ENCODE assay signal across 15 cellular contexts in genomic region chrX:140317462-140317861, GRCh38.
A peak's percentile ranks its signal among the peaks of the same experiment; 100 is the strongest.
DNase-seq lines count a peak whose midpoint lies in the region; ATAC-seq and TF ChIP-seq lines count a peak whose summit lies in the region.
"Had no signal": no experiment of that assay in that cellular context is flagged by ENCODE, and none has a peak within 500 bp of the region (broad histone marks: within the 10 kb centered on the region; RNA-seq: fewer than 3 reads in every experiment).

No MANE protein-coding gene starts in this region.

- no peak overlapping the region for H4K91ac ChIP-seq in H9 (ENCODE audit: insufficient read length, low read depth, low read length)

- H3K4ac ChIP-seq in H9 (ENCODE audit: low read depth, low read length): no peak overlapping the region

- H3K27ac ChIP-seq in A673 (ENCODE audit: low read depth, low read length, poor library complexity, severe bottlenecking): no peak overlapping the region
- no peak overlapping the region for H3K27ac ChIP-seq in H9 (ENCODE audit: insufficient read length, low read depth, low read length)
- no peak overlapping the region for H3K27ac ChIP-seq in endodermal cell (ENCODE audit: low read depth, low read length)
- H3K27ac ChIP-seq: BLaER1 treated with 17β-estradiol and CSF1 and Interleukin-3, amounts not matched to agents 10 nM and 100 nM had no signal

- no peaks in the 10 kb centered on the region for H3K79me1 ChIP-seq in H9 (ENCODE audit: insufficient read depth, low read depth, low read length, poor library complexity, severe bottlenecking)

- no peaks in the 10 kb centered on the region for H3K23me2 ChIP-seq in H9 (ENCODE audit: insufficient read length, low read depth, low read length, poor library complexity, severe bottlenecking)

- no peak overlapping the region for H2BK15ac ChIP-seq in H9 (ENCODE audit: low read depth, low read length)

- BruUV-seq in A673 (replicated peaks; lab: Mats Ljungman, UMichigan): no TSS peak

- no peak overlapping the region for H3K18ac ChIP-seq in H9 (ENCODE audit: insufficient read length, low read depth, low read length)

- no peak overlapping the region for H3K23ac ChIP-seq in H9 (ENCODE audit: insufficient read length, low read depth, low read length)

- H3K14ac ChIP-seq in H9 (ENCODE audit: insufficient read depth, low read length): no peak overlapping the region

- H4K20me1 ChIP-seq in H9 (ENCODE audit: control insufficient read depth, insufficient read depth, insufficient read length): no peaks in the 10 kb centered on the region
- H4K20me1 ChIP-seq: BLaER1 treated with 17β-estradiol and CSF1 and Interleukin-3, amounts not matched to agents 10 nM and 100 nM had no signal

- no peak overlapping the region for H3K27ac Mint-ChIP-seq in H9
- no peak overlapping the region for H3K27ac Mint-ChIP-seq in endodermal cell
- no peak overlapping the region for H3K27ac Mint-ChIP-seq in neural crest cell (ENCODE audit: unreplicated experiment)
- H3K27ac Mint-ChIP-seq: CD4-positive, alpha-beta T cell had no signal

- no peak overlapping the region for H2AK5ac ChIP-seq in H9 (ENCODE audit: insufficient read length, low read length)

- no peak overlapping the region for H4K5ac ChIP-seq in H9 (ENCODE audit: insufficient read length, low read depth, low read length)

- no peak overlapping the region for H3K9ac ChIP-seq in H9 (ENCODE audit: extremely low read depth, insufficient read length, low read length)
- no peak overlapping the region for H3K9ac ChIP-seq in endodermal cell (ENCODE audit: extremely low read depth, low read length, poor library complexity, severe bottlenecking)
- H3K9ac ChIP-seq: BLaER1 treated with 17β-estradiol and CSF1 and Interleukin-3, amounts not matched to agents 10 nM and 100 nM had no signal

- CTCF ChIA-PET in A673 (lab: Charles Lee): no interaction called here

- no CpG with 5 or more reads among the region's 2 CpGs for WGBS in H9 (ENCODE audit: extremely low coverage, insufficient read length, low lambda C conversion rate)
- WGBS in endodermal cell (ENCODE audit: insufficient coverage in 1 of 2, insufficient read length in 1 of 2), 2 experiments: 86% methylated on average over 2 of the region's 2 CpGs; no CpG with 5 or more reads in 1 of the 2 experiments

- H2AFZ ChIP-seq in H9 (ENCODE audit: low read length): no peak overlapping the region

- H2BK20ac ChIP-seq in H9 (ENCODE audit: low read depth, low read length, poor library complexity, severe bottlenecking): no peak overlapping the region

- DNase-seq in A673 (ENCODE audit: low spot score): no peak
- no peak for DNase-seq in H9
- DNase-seq in endodermal cell: no peak
- DNase-seq in neural crest cell (ENCODE audit: low read depth, low spot score): no peak
- no peak for DNase-seq in DMS153 (lab: John Stamatoyannopoulos, UW)
- DNase-seq in DMS114 treated with DMSO at 0.1 percent for 48 hours (lab: John Stamatoyannopoulos, UW; ENCODE audit: unreplicated experiment): no peak
- no peak for DNase-seq in stimulated activated naive CD4-positive, alpha-beta T cell (lab: John Stamatoyannopoulos, UW)
- DNase-seq: 8988T; ACHN; CD4-positive, alpha-beta T cell; DND-41; GDM1 had no signal

- no peak overlapping the region for H2BK12ac ChIP-seq in H9 (ENCODE audit: insufficient read length, low read depth, low read length)

- no peak overlapping the region for H3K56ac ChIP-seq in H9 (ENCODE audit: insufficient read length, low read depth, low read length)

- ATAC-seq in GM21717 (IDR thresholded peaks at IDR 0.05; ENCODE audit: unreplicated experiment): no peak
- ATAC-seq: HepG2 had no signal

- H3K36me3 ChIP-seq in A673 (ENCODE audit: insufficient read depth, low read length, poor library complexity, severe bottlenecking) (no peaks in the 10 kb centered on the region), endodermal cell (ENCODE audit: control insufficient read depth, insufficient read depth, low read length) (no peaks in the 10 kb centered on the region)
- H3K36me3 ChIP-seq: BLaER1 treated with 17β-estradiol and CSF1 and Interleukin-3, amounts not matched to agents 10 nM and 100 nM had no signal

- H3K4me3 ChIP-seq in A673 (ENCODE audit: low read depth, low read length, poor library complexity, severe bottlenecking) (no peak overlapping the region), endodermal cell (ENCODE audit: low read length) (no peak overlapping the region)
- H3K4me3 ChIP-seq: BLaER1 treated with 17β-estradiol and CSF1 and Interleukin-3, amounts not matched to agents 10 nM and 100 nM had no signal

- no peaks in the 10 kb centered on the region for H3K79me2 ChIP-seq in H9 (ENCODE audit: insufficient read depth, low read length)

- intact Hi-C loops in A673 (cut with micrococcal nuclease; ENCODE audit: unreplicated experiment): no loop called here

- H3K9me3 Mint-ChIP-seq in H9 (peaks cover 0 to 3% of the 10 kb centered on the region in 2 experiments; a peak in 2 of 5 replicates), endodermal cell (peaks cover 2% of the 10 kb centered on the region), neural crest cell (no peaks in the 10 kb centered on the region)

- H3K4me3 Mint-ChIP-seq in H9 (no peak overlapping the region), endodermal cell (no peak overlapping the region), neural crest cell (no peak overlapping the region)
- H3K4me3 Mint-ChIP-seq: CD4-positive, alpha-beta T cell had no signal

- no peaks in the 10 kb centered on the region for H3K36me3 Mint-ChIP-seq in H9 (ENCODE audit: insufficient read depth in 1 of 3, low read depth in 3 of 3)
- no peaks in the 10 kb centered on the region for H3K36me3 Mint-ChIP-seq in endodermal cell (ENCODE audit: low read depth)
- no peaks in the 10 kb centered on the region for H3K36me3 Mint-ChIP-seq in neural crest cell (ENCODE audit: low read depth)

- H3K27me3 Mint-ChIP-seq in H9 (ENCODE audit: low read depth) (peaks cover 2% of the 10 kb centered on the region), endodermal cell (ENCODE audit: insufficient read depth) (no peaks in the 10 kb centered on the region), neural crest cell (ENCODE audit: low read depth) (no peaks in the 10 kb centered on the region)
- H3K27me3 Mint-ChIP-seq: CD4-positive, alpha-beta T cell had no signal

- H3T11ph ChIP-seq in H9 (ENCODE audit: low read length): no peak overlapping the region

- H3K4me2 ChIP-seq in H9 (ENCODE audit: insufficient read depth, insufficient read length, low read length): no peak overlapping the region
- H3K4me2 ChIP-seq: BLaER1 treated with 17β-estradiol and CSF1 and Interleukin-3, amounts not matched to agents 10 nM and 100 nM had no signal

- H3K4me1 Mint-ChIP-seq in H9: peaks cover 8 to 9% of the 10 kb centered on the region in 2 experiments
- peaks cover 4% of the 10 kb centered on the region for H3K4me1 Mint-ChIP-seq in endodermal cell
- H3K4me1 Mint-ChIP-seq in neural crest cell: peaks cover 11% of the 10 kb centered on the region

- no peak overlapping the region for H4K8ac ChIP-seq in H9 (replicated peaks; ENCODE audit: insufficient read length, low read depth, low read length)

- POLR2A ChIA-PET in A673 (lab: Charles Lee; ENCODE audit: low non-redundant PET): no interaction called here

- TF ChIP-seq CTCF in A673 (conservative IDR thresholded peaks at IDR 0.05; ENCODE audit: low read depth, low read length): 0 out of 2 replicates have a peak, but pooled peaks have one; percentile 21
- peak; percentile 64 for TF ChIP-seq CTCF in H9 (conservative IDR thresholded peaks at IDR 0.05)
- peak; percentile 76 for TF ChIP-seq CTCF in endodermal cell (conservative IDR thresholded peaks at IDR 0.05)
- TF ChIP-seq CTCF in neural crest cell (conservative IDR thresholded peaks at IDR 0.05): peak; percentile 31

- no peak overlapping the region for H2BK5ac ChIP-seq in H9 (ENCODE audit: insufficient read length, low read length)

- H3K9me3 ChIP-seq in A673 (ENCODE audit: low read depth, low read length, poor library complexity, severe bottlenecking): no peaks in the 10 kb centered on the region
- H3K9me3 ChIP-seq in H9 (ENCODE audit: control insufficient read depth, low read depth, low read length): no peaks in the 10 kb centered on the region
- H3K9me3 ChIP-seq in endodermal cell (ENCODE audit: control insufficient read depth, low read length): no peaks in the 10 kb centered on the region

- H3K4me1 ChIP-seq in A673 (ENCODE audit: insufficient read depth, low read length, poor library complexity, severe bottlenecking) (no peaks in the 10 kb centered on the region), H9 (ENCODE audit: insufficient read depth, low read length) (no peaks in the 10 kb centered on the region), endodermal cell (ENCODE audit: control insufficient read depth, insufficient read depth, low read length) (no peaks in the 10 kb centered on the region)
- H3K4me1 ChIP-seq: BLaER1 treated with 17β-estradiol and CSF1 and Interleukin-3, amounts not matched to agents 10 nM and 100 nM had no signal

- H3K27me3 ChIP-seq in A673 (replicated peaks; ENCODE audit: insufficient read depth, low read depth, low read length, poor library complexity) (no peaks in the 10 kb centered on the region), H9 (ENCODE audit: insufficient read depth, low read length) (no peaks in the 10 kb centered on the region), endodermal cell (ENCODE audit: control insufficient read depth, insufficient read depth, low read length, poor library complexity, severe bottlenecking) (no peaks in the 10 kb centered on the region)

- no peak overlapping the region for H2BK120ac ChIP-seq in H9 (ENCODE audit: low read depth, low read length, poor library complexity, severe bottlenecking)

Comparison
In these comparisons a context has a peak if more than half of its experiments do, and no peak if none do; other contexts are left out.
1. CTCF ChIP-seq: peak in every context shown above with its lines; median percentile 76 in endodermal cell; 64 in H9; 31 in neural crest cell; 21 in A673.